In the genomic region with DNA sequence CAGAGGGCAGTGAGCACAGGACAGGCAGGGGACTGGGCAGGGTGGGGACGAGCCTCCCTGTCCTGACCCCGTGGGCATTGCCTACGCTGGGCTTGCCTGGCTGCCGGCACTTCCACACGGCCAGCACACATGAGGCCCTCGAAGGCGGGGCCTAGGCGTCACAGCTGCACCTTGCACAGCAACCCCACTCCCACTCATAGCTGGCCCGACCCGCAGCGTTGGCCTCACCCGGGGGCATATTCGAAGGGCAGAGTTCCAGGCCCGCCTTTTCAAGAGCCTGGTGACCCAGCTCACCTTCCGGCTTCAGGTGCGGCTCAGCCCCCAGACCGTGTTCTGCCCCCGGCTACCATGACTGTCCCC, we compare ENCODE assay signal across 18 cellular contexts. TPM values are rescaled to one million over a fixed set of nuclear protein-coding genes. Genes with fewer than 3 reads are reported as not detected.
DNase-seq lines count a peak whose midpoint lies in the region; ATAC-seq and TF ChIP-seq lines count a peak whose summit lies in the region.
"Had no signal": no experiment of that assay in that cellular context is flagged by ENCODE, and none has a peak within 500 bp of the region (broad histone marks: within the 10 kb centered on the region; RNA-seq: fewer than 3 reads in every experiment).

No MANE protein-coding gene starts in this region.

- no peaks in the 10 kb centered on the region for H3K36me3 ChIP-seq in left ventricle myocardium inferior
- H3K36me3 ChIP-seq: BE2C had no signal

- TF ChIP-seq POLR2A in erythroblast (IDR thresholded peaks at IDR 0.05; ENCODE audit: low read length) = no peak

- no peaks in the 10 kb centered on the region for H3K36me3 Mint-ChIP-seq in activated CD8-positive, alpha-beta T cell treated with anti-CD3 and anti-CD28 coated beads, Interleukin-2, amount 10 ng/mL, durations not matched to agents 7 days and 5 days (ENCODE audit: low read depth)
- H3K36me3 Mint-ChIP-seq: CD8-positive, alpha-beta T cell had no signal

- no peaks in the 10 kb centered on the region for H3K4me1 ChIP-seq in left ventricle myocardium inferior
- H3K4me1 ChIP-seq: BE2C had no signal

- POLR2A ChIA-PET in activated CD8-positive, alpha-beta T cell treated with anti-CD3 and anti-CD28 coated beads, Interleukin-2, amount 10 ng/mL, durations not matched to agents 7 days and 5 days (lab: Charles Lee) = no interaction called here

- H3K27ac Mint-ChIP-seq in activated CD8-positive, alpha-beta T cell treated with anti-CD3 and anti-CD28 coated beads, Interleukin-2, amount 10 ng/mL, durations not matched to agents 7 days and 5 days = no peak overlapping the region
- H3K27ac Mint-ChIP-seq: CD8-positive, alpha-beta T cell had no signal

- H3K27me3 Mint-ChIP-seq in activated CD8-positive, alpha-beta T cell treated with anti-CD3 and anti-CD28 coated beads, Interleukin-2, amount 10 ng/mL, durations not matched to agents 7 days and 5 days (ENCODE audit: low read depth) = peaks cover 10% of the 10 kb centered on the region

- CTCF ChIA-PET in activated CD8-positive, alpha-beta T cell treated with anti-CD3 and anti-CD28 coated beads, Interleukin-2, amount 10 ng/mL, durations not matched to agents 7 days and 5 days (lab: Charles Lee) = interaction anchor here (0.6 kb wide), 1 partner anchor 10 kb away, joined by 3 read pairs; no protein-coding TSS in a partner anchor

- H3K9me3 ChIP-seq in left ventricle myocardium inferior (replicated peaks) = no peaks in the 10 kb centered on the region
- H3K9me3 ChIP-seq: BE2C had no signal

- no peak overlapping the region for H3K27ac ChIP-seq in left ventricle myocardium inferior (replicated peaks)

- no peak overlapping the region for H3K4me3 Mint-ChIP-seq in activated CD8-positive, alpha-beta T cell treated with anti-CD3 and anti-CD28 coated beads, Interleukin-2, amount 10 ng/mL, durations not matched to agents 7 days and 5 days
- H3K4me3 Mint-ChIP-seq: CD8-positive, alpha-beta T cell had no signal

- intact Hi-C loops in cardiac septum (cut with DNase I) (no loop called here), left ventricle myocardium inferior (cut with micrococcal nuclease) (no loop called here), sciatic nerve (cut with DNase I) (no loop called here)

- no peaks in the 10 kb centered on the region for H3K4me1 Mint-ChIP-seq in activated CD8-positive, alpha-beta T cell treated with anti-CD3 and anti-CD28 coated beads, Interleukin-2, amount 10 ng/mL, durations not matched to agents 7 days and 5 days (ENCODE audit: low read depth)

- H3K27me3 ChIP-seq in left ventricle myocardium inferior (ENCODE audit: low read depth) = no peaks in the 10 kb centered on the region
- H3K27me3 ChIP-seq: BE2C had no signal

- ATAC-seq in left lobe of liver (peak; percentile 2), sciatic nerve (peak; percentile 24), GM18861 (IDR thresholded peaks at IDR 0.05; ENCODE audit: unreplicated experiment) (no peak)
- ATAC-seq in activated CD8-positive, alpha-beta T cell treated with anti-CD3 and anti-CD28 coated beads, Interleukin-2, amount 10 ng/mL, durations not matched to agents 7 days and 5 days = no peak
- ATAC-seq: CD8-positive, alpha-beta T cell; K562 had no signal

- DNase-seq in cardiac septum (ENCODE audit: low spot score) = peak; percentile 54
- no peak for DNase-seq in left ventricle myocardium inferior
- peak; percentile 42 for DNase-seq in left lobe of liver (ENCODE audit: low spot score)
- peak; percentile 55 for DNase-seq in sciatic nerve (ENCODE audit: low spot score)
- DNase-seq in activated CD8-positive, alpha-beta T cell treated with anti-CD3 and anti-CD28 coated beads, Interleukin-2, amount 10 ng/mL, durations not matched to agents 7 days and 5 days = no peak
- DNase-seq in erythroblast (lab: John Stamatoyannopoulos, UW) = no peak
- DNase-seq: BE2C; Calu3; CD8-positive, alpha-beta T cell; GOT3; NCI-H1092 treated with DMSO at 0.1 percent for 48 hours; NCI-H2081; NCI-H2171 treated with DMSO at 0.1 percent for 48 hours; NCI-H446 treated with DMSO at 0.1 percent for 48 hours; NK-92 treated with Interleukin-12 subunit alpha and Interleukin-12 subunit beta, amount 100 ng/mL, for 24 hours; SHP77 had no signal

- H3K4me3 ChIP-seq in left ventricle myocardium inferior = no peak overlapping the region
- H3K4me3 ChIP-seq: K562 had no signal

- TF ChIP-seq CTCF in left ventricle myocardium inferior (IDR thresholded peaks at IDR 0.05; ENCODE audit: borderline replicate concordance) = no peak

- H3K9me3 Mint-ChIP-seq in activated CD8-positive, alpha-beta T cell treated with anti-CD3 and anti-CD28 coated beads, Interleukin-2, amount 10 ng/mL, durations not matched to agents 7 days and 5 days (ENCODE audit: insufficient read depth) = no peaks in the 10 kb centered on the region
- H3K9me3 Mint-ChIP-seq: CD8-positive, alpha-beta T cell had no signal

RNA-seq across cellular contexts. Expression of a gene that starts 16.9 kb away (rescaled TPM):
- not detected for total RNA-seq in cardiac septum
- not detected for total RNA-seq in left ventricle myocardium inferior
- total RNA-seq in left lobe of liver = 50.2 TPM
- total RNA-seq in sciatic nerve = not detected
- not detected for total RNA-seq in activated CD8-positive, alpha-beta T cell treated with anti-CD3 and anti-CD28 coated beads, Interleukin-2, amount 10 ng/mL, durations not matched to agents 7 days and 5 days
- total RNA-seq: Calu3; CD8-positive, alpha-beta T cell; K562 had no signal

RNA-seq across cellular contexts. Expression of a gene that starts 19.0 kb away (rescaled TPM):
- total RNA-seq in cardiac septum = 13.7 TPM
- 3.5 TPM for total RNA-seq in left ventricle myocardium inferior
- 124 TPM for total RNA-seq in left lobe of liver
- total RNA-seq in sciatic nerve = 14.2 TPM
- total RNA-seq in activated CD8-positive, alpha-beta T cell treated with anti-CD3 and anti-CD28 coated beads, Interleukin-2, amount 10 ng/mL, durations not matched to agents 7 days and 5 days = not detected
- total RNA-seq: Calu3; CD8-positive, alpha-beta T cell had no signal

RNA-seq across cellular contexts. Expression of a gene that starts 36.0 kb away (rescaled TPM):
- total RNA-seq in cardiac septum (0.46 TPM), left ventricle myocardium inferior (not detected), left lobe of liver (99.6 TPM), sciatic nerve (0.27 TPM)
- total RNA-seq in activated CD8-positive, alpha-beta T cell treated with anti-CD3 and anti-CD28 coated beads, Interleukin-2, amount 10 ng/mL, durations not matched to agents 7 days and 5 days = not detected
- total RNA-seq: Calu3; CD8-positive, alpha-beta T cell; K562 had no signal

Comparison
In these comparisons a context has a peak if more than half of its experiments do, and no peak if none do; other contexts are left out.
1. DNase-seq: peak in cardiac septum (single experiment), left lobe of liver (single experiment) and sciatic nerve (single experiment); none in left ventricle myocardium inferior (single experiment), activated CD8-positive, alpha-beta T cell treated with anti-CD3 and anti-CD28 coated beads, Interleukin-2, amount 10 ng/mL, durations not matched to agents 7 days and 5 days (single experiment) and erythroblast (0 of 2).
2. ATAC-seq: peak in left lobe of liver (single experiment) and sciatic nerve (single experiment); none in activated CD8-positive, alpha-beta T cell treated with anti-CD3 and anti-CD28 coated beads, Interleukin-2, amount 10 ng/mL, durations not matched to agents 7 days and 5 days (single experiment) and GM18861 (single experiment).
3. RNA of a gene that starts 16.9 kb away (total RNA-seq): 50.2 TPM in left lobe of liver (single experiment); not detected in left ventricle myocardium inferior (single experiment), not detected in cardiac septum (single experiment), not detected in activated CD8-positive, alpha-beta T cell treated with anti-CD3 and anti-CD28 coated beads, Interleukin-2, amount 10 ng/mL, durations not matched to agents 7 days and 5 days and not detected in sciatic nerve (single experiment); every median in the first group is over 10 times any median in the second.
4. RNA of a gene that starts 36.0 kb away (total RNA-seq): 99.6 TPM in left lobe of liver (single experiment); 0.46 TPM in cardiac septum (single experiment), 0.27 TPM in sciatic nerve (single experiment), not detected in left ventricle myocardium inferior (single experiment) and not detected in activated CD8-positive, alpha-beta T cell treated with anti-CD3 and anti-CD28 coated beads, Interleukin-2, amount 10 ng/mL, durations not matched to agents 7 days and 5 days; every median in the first group is over 10 times any median in the second.